Comparison of ENCODE assay signal across 10 cellular contexts in genomic region chr17:41437254-41437653, GRCh38. TPM values are rescaled to one million over a fixed set of nuclear protein-coding genes. Genes with fewer than 3 reads are reported as not detected.
"Had no signal": no experiment of that assay in that cellular context is flagged by ENCODE, and none has a peak within 500 bp of the region (broad histone marks: within the 10 kb centered on the region; RNA-seq: fewer than 3 reads in every experiment).

No MANE protein-coding gene starts in this region.

- H3K27ac ChIP-seq: GM23248 had no signal

- H3K9ac ChIP-seq: GM23248 had no signal

- H3K4me3 ChIP-seq: GM23248, GM23338, HAP-1 had no signal

- H3K4me1 ChIP-seq: HAP-1 had no signal

- H3K9me3 ChIP-seq: HAP-1 had no signal

- DNase-seq: GM23248, GOT3, H7, H9 had no signal

- H2AFZ ChIP-seq: GM23248, GM23338 had no signal

- H3K4me1 Mint-ChIP-seq: GM23338, H9 had no signal

- H3K9me3 Mint-ChIP-seq: H9 had no signal

- H3K4me2 ChIP-seq: GM23338 had no signal

- H3K27ac Mint-ChIP-seq: GM23338, HFFc6 had no signal

- ATAC-seq: GM23338, HCT116 had no signal

- H3K36me3 ChIP-seq: HAP-1 had no signal

- H3K4me3 Mint-ChIP-seq: GM23338, H9, HFFc6 had no signal

RNA-seq across cellular contexts. Expression of gene KRT38, which starts 3.5 kb away (rescaled TPM):
- total RNA-seq: GM23248, GM23338, H1, H4, H7, H9 had no signal
- polyA plus RNA-seq: GM23248, GM23338, H1 had no signal

RNA-seq across cellular contexts. Expression of gene KRT37, which starts 12.9 kb away (rescaled TPM):
- total RNA-seq: GM23248, GM23338, H1, H4, H7, H9, HFFc6 had no signal
- polyA plus RNA-seq: GM23248, GM23338, H1 had no signal

RNA-seq across cellular contexts. Expression of gene KRT32, which starts 29.9 kb away (rescaled TPM):
- total RNA-seq: GM23248, GM23338, H1, H4, H7, H9 had no signal
- polyA plus RNA-seq: GM23248, GM23338, H1 had no signal

RNA-seq across cellular contexts. Expression of gene KRT31, which starts 39.8 kb away (rescaled TPM):
- total RNA-seq: GM23248, GM23338, H1, H4, H7, H9 had no signal
- polyA plus RNA-seq: GM23248, GM23338, H1 had no signal

RNA-seq across cellular contexts. Expression of gene KRT35, which starts 43.7 kb away (rescaled TPM):
- total RNA-seq: GM23248, GM23338, H1, H4, H7, H9, HFFc6 had no signal
- polyA plus RNA-seq: GM23248, GM23338, H1 had no signal
